Comparison of ENCODE assay signal across 9 cellular contexts in genomic region chr16:31487076-31487719, GRCh38. TPM values are rescaled to one million over a fixed set of nuclear protein-coding genes. Genes with fewer than 3 reads are reported as not detected.
DNase-seq lines count a peak whose midpoint lies in the region; ATAC-seq and TF ChIP-seq lines count a peak whose summit lies in the region.
"Had no signal": no experiment of that assay in that cellular context is flagged by ENCODE, and none has a peak within 500 bp of the region (broad histone marks: within the 10 kb centered on the region; RNA-seq: fewer than 3 reads in every experiment).

No MANE protein-coding gene starts in this region.

- WGBS in testis, 2 donors = 11 to 17% methylated on average over 27 to 48 of the region's 48 CpGs

- TF ChIP-seq POLR2A in testis (IDR thresholded peaks at IDR 0.05) = no peak

- peaks cover 3% of the 10 kb centered on the region for H3K27me3 Mint-ChIP-seq in activated naive CD8-positive, alpha-beta T cell treated with anti-CD3 and anti-CD28 coated beads, Interleukin-2, amount 10 ng/mL, durations not matched to agents 7 days and 5 days

- H3K27ac Mint-ChIP-seq in activated naive CD8-positive, alpha-beta T cell treated with anti-CD3 and anti-CD28 coated beads, Interleukin-2, amount 10 ng/mL, durations not matched to agents 7 days and 5 days = peak overlapping the region; percentile 45

- H3K9me3 Mint-ChIP-seq in activated naive CD8-positive, alpha-beta T cell treated with anti-CD3 and anti-CD28 coated beads, Interleukin-2, amount 10 ng/mL, durations not matched to agents 7 days and 5 days = no peaks in the 10 kb centered on the region

- H3K4me1 ChIP-seq in testis = peaks cover 11% of the 10 kb centered on the region

- POLR2A ChIA-PET in activated naive CD8-positive, alpha-beta T cell treated with anti-CD3 and anti-CD28 coated beads, Interleukin-2, amount 10 ng/mL, durations not matched to agents 7 days and 5 days (lab: Charles Lee) = interaction anchor here (0.8 to 1.5 kb wide), 3 partner anchors 21 to 226 kb away, joined by 3 to 5 read pairs (median 3); partner anchors contain the start of genes ARMC5 and RUSF1

- peak overlapping the region; percentile 86 for H3K4me3 Mint-ChIP-seq in activated naive CD8-positive, alpha-beta T cell treated with anti-CD3 and anti-CD28 coated beads, Interleukin-2, amount 10 ng/mL, durations not matched to agents 7 days and 5 days

- H3K27me3 ChIP-seq in testis = no peaks in the 10 kb centered on the region

- no peak for TF ChIP-seq CTCF in testis (IDR thresholded peaks at IDR 0.05)

- H3K4me1 Mint-ChIP-seq in activated naive CD8-positive, alpha-beta T cell treated with anti-CD3 and anti-CD28 coated beads, Interleukin-2, amount 10 ng/mL, durations not matched to agents 7 days and 5 days = peaks cover 4% of the 10 kb centered on the region

- peak; percentile 20 for DNase-seq in DMS79 treated with DMSO at 0.1 percent for 48 hours (lab: John Stamatoyannopoulos, UW)
- DNase-seq in DMS79 (lab: John Stamatoyannopoulos, UW) = no peak
- no peak for DNase-seq in activated naive CD8-positive, alpha-beta T cell treated with anti-CD3 and anti-CD28 coated beads, Interleukin-2, amount 10 ng/mL, durations not matched to agents 7 days and 5 days
- peak; percentile 33 for DNase-seq in left kidney (ENCODE audit: low read depth, low spot score)
- DNase-seq in testis = no peak
- no peak for DNase-seq in activated CD4-positive, alpha-beta T cell treated with anti-CD3 and anti-CD28 coated beads for 4 hours
- no peak for DNase-seq in activated CD4-positive, alpha-beta T cell treated with anti-CD3 and anti-CD28 coated beads for 48 hours

- no peak for ATAC-seq in activated naive CD8-positive, alpha-beta T cell treated with anti-CD3 and anti-CD28 coated beads, Interleukin-2, amount 10 ng/mL, durations not matched to agents 7 days and 5 days (ENCODE audit: low read depth)
- ATAC-seq in HG03196 (IDR thresholded peaks at IDR 0.05; ENCODE audit: unreplicated experiment) = no peak

- H3K36me3 Mint-ChIP-seq in activated naive CD8-positive, alpha-beta T cell treated with anti-CD3 and anti-CD28 coated beads, Interleukin-2, amount 10 ng/mL, durations not matched to agents 7 days and 5 days = no peaks in the 10 kb centered on the region

- intact Hi-C loops in testis (cut with DNase I; ENCODE audit: low total_unique reads) = no loop called here

- no peaks in the 10 kb centered on the region for H3K36me3 ChIP-seq in testis (ENCODE audit: low read depth, missing control alignments)

- no peak overlapping the region for H3K27ac ChIP-seq in testis
- H3K27ac ChIP-seq: 22Rv1 had no signal

- H3K9me3 ChIP-seq in testis = no peaks in the 10 kb centered on the region

- peak overlapping the region; percentile 41 to 43 for H3K4me3 ChIP-seq in testis

RNA-seq across cellular contexts. Expression of gene SLC5A2, which starts 4.3 kb away (rescaled TPM):
- total RNA-seq in activated naive CD8-positive, alpha-beta T cell treated with anti-CD3 and anti-CD28 coated beads, Interleukin-2, amount 10 ng/mL, durations not matched to agents 7 days and 5 days = 1 to 10 TPM in 1 of 2 experiments, under 1 TPM in 1; 0.53 to 1.0 TPM
- 1 to 10 TPM; 5.8 to 6.9 TPM for total RNA-seq in testis
- polyA plus RNA-seq in testis (ENCODE audit: insufficient read depth, low read depth, low replicate concordance) = 18.1 TPM

RNA-seq across cellular contexts. Expression of gene TGFB1I1, which starts 15.2 kb away (rescaled TPM):
- total RNA-seq in activated naive CD8-positive, alpha-beta T cell treated with anti-CD3 and anti-CD28 coated beads, Interleukin-2, amount 10 ng/mL, durations not matched to agents 7 days and 5 days = 1 to 10 TPM; 1.4 to 1.5 TPM
- total RNA-seq in testis = 10 to 100 TPM; 13.6 to 28.4 TPM
- 31.7 TPM for polyA plus RNA-seq in testis (ENCODE audit: insufficient read depth, low read depth, low replicate concordance)

RNA-seq across cellular contexts. Expression of gene RUSF1, which starts 21.0 kb away (rescaled TPM):
- total RNA-seq in activated naive CD8-positive, alpha-beta T cell treated with anti-CD3 and anti-CD28 coated beads, Interleukin-2, amount 10 ng/mL, durations not matched to agents 7 days and 5 days = 10 to 100 TPM; 53.9 to 60.2 TPM
- total RNA-seq in testis = 100 to 1,000 TPM; 102 to 124 TPM
- polyA plus RNA-seq in testis (ENCODE audit: insufficient read depth, low read depth, low replicate concordance) = 75.8 TPM

RNA-seq across cellular contexts. Expression of gene ARMC5, which starts 27.9 kb away (rescaled TPM):
- 10 to 100 TPM; 12.9 to 13.6 TPM for total RNA-seq in activated naive CD8-positive, alpha-beta T cell treated with anti-CD3 and anti-CD28 coated beads, Interleukin-2, amount 10 ng/mL, durations not matched to agents 7 days and 5 days
- total RNA-seq in testis = 10 to 100 TPM; 19.1 to 21.3 TPM
- 11.0 TPM for polyA plus RNA-seq in testis (ENCODE audit: insufficient read depth, low read depth, low replicate concordance)

RNA-seq across cellular contexts. Expression of gene AHSP, which starts 40.5 kb away (rescaled TPM):
- not detected for total RNA-seq in activated naive CD8-positive, alpha-beta T cell treated with anti-CD3 and anti-CD28 coated beads, Interleukin-2, amount 10 ng/mL, durations not matched to agents 7 days and 5 days
- 1 to 10 TPM in 1 of 2 donors, not detected in 1; 1.9 TPM for total RNA-seq in testis
- 5.6 TPM for polyA plus RNA-seq in testis (ENCODE audit: insufficient read depth, low read depth, low replicate concordance)

Comparison
In these comparisons a context has a peak if more than half of its experiments do, and no peak if none do; other contexts are left out.
1. DNase-seq: peak in DMS79 treated with DMSO at 0.1 percent for 48 hours (single experiment) and left kidney (single experiment); none in DMS79 (single experiment), activated naive CD8-positive, alpha-beta T cell treated with anti-CD3 and anti-CD28 coated beads, Interleukin-2, amount 10 ng/mL, durations not matched to agents 7 days and 5 days (single experiment), testis (single experiment), activated CD4-positive, alpha-beta T cell treated with anti-CD3 and anti-CD28 coated beads for 4 hours (0 of 2) and activated CD4-positive, alpha-beta T cell treated with anti-CD3 and anti-CD28 coated beads for 48 hours (single experiment).
2. RNA of gene TGFB1I1, which starts 15.2 kb away (total RNA-seq): 13.6 to 28.4 TPM in testis; 1.4 to 1.5 TPM in activated naive CD8-positive, alpha-beta T cell treated with anti-CD3 and anti-CD28 coated beads, Interleukin-2, amount 10 ng/mL, durations not matched to agents 7 days and 5 days; every median in the first group is over 4 times any median in the second.